In the genomic region with DNA sequence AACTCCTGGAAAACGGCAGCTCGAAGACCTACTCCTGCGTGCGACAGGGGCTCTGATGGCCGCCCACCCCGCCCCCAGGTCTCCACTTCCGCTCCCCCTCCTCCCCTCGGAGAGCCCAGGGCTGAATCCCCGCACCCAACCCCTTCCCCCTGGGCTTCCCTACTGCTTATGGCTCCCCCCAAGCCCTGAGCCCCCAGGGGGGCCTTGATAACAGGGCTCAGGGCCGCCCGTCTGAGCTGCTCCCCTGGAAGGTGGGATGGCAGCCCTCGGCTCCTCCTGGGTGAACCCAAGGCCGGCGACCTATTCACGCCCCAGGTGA, we compare ENCODE assay signal across 2 cellular contexts.
TF ChIP-seq lines count a peak whose summit lies in the region.

No MANE protein-coding gene starts in this region.

TF ChIP-seq in SK-N-SH, 30 proteins besides CTCF, POLR2A, EP300 and RAD21 (continued from another document):
- TF ChIP-seq, protein P1, sequence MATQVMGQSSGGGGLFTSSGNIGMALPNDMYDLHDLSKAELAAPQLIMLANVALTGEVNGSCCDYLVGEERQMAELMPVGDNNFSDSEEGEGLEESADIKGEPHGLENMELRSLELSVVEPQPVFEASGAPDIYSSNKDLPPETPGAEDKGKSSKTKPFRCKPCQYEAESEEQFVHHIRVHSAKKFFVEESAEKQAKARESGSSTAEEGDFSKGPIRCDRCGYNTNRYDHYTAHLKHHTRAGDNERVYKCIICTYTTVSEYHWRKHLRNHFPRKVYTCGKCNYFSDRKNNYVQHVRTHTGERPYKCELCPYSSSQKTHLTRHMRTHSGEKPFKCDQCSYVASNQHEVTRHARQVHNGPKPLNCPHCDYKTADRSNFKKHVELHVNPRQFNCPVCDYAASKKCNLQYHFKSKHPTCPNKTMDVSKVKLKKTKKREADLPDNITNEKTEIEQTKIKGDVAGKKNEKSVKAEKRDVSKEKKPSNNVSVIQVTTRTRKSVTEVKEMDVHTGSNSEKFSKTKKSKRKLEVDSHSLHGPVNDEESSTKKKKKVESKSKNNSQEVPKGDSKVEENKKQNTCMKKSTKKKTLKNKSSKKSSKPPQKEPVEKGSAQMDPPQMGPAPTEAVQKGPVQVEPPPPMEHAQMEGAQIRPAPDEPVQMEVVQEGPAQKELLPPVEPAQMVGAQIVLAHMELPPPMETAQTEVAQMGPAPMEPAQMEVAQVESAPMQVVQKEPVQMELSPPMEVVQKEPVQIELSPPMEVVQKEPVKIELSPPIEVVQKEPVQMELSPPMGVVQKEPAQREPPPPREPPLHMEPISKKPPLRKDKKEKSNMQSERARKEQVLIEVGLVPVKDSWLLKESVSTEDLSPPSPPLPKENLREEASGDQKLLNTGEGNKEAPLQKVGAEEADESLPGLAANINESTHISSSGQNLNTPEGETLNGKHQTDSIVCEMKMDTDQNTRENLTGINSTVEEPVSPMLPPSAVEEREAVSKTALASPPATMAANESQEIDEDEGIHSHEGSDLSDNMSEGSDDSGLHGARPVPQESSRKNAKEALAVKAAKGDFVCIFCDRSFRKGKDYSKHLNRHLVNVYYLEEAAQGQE (IDR thresholded peaks at IDR 0.05; ENCODE audit: low read depth, low read length) = no peak
- TF ChIP-seq JUND (IDR thresholded peaks at IDR 0.05) = no peak
- no peak for TF ChIP-seq TEAD4 (IDR thresholded peaks at IDR 0.05; ENCODE audit: borderline replicate concordance, insufficient read depth)
- TF ChIP-seq, protein P2, sequence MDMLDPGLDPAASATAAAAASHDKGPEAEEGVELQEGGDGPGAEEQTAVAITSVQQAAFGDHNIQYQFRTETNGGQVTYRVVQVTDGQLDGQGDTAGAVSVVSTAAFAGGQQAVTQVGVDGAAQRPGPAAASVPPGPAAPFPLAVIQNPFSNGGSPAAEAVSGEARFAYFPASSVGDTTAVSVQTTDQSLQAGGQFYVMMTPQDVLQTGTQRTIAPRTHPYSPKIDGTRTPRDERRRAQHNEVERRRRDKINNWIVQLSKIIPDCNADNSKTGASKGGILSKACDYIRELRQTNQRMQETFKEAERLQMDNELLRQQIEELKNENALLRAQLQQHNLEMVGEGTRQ (IDR thresholded peaks at IDR 0.05; ENCODE audit: borderline replicate concordance, low read depth, low read length) = no peak
- no peak for TF ChIP-seq SIN3A (IDR thresholded peaks at IDR 0.05; ENCODE audit: borderline replicate concordance, low read depth, low read length)
- no peak for TF ChIP-seq NFIC (IDR thresholded peaks at IDR 0.05; ENCODE audit: borderline replicate concordance)
- TF ChIP-seq, protein P3, sequence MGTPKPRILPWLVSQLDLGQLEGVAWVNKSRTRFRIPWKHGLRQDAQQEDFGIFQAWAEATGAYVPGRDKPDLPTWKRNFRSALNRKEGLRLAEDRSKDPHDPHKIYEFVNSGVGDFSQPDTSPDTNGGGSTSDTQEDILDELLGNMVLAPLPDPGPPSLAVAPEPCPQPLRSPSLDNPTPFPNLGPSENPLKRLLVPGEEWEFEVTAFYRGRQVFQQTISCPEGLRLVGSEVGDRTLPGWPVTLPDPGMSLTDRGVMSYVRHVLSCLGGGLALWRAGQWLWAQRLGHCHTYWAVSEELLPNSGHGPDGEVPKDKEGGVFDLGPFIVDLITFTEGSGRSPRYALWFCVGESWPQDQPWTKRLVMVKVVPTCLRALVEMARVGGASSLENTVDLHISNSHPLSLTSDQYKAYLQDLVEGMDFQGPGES (IDR thresholded peaks at IDR 0.05; ENCODE audit: low read depth, low read length) = no peak
TF ChIP-seq in SK-N-SH: peak in this region for 0.

TF ChIP-seq in SK-N-SH treated with all-trans-retinoic acid at 6 μM for 48 hours, 23 proteins besides CTCF, POLR2A, EP300 and RAD21 (continued from another document):
- TF ChIP-seq BACH2 (CRISPR knock-in tag; IDR thresholded peaks at IDR 0.05; ENCODE audit: borderline replicate concordance) (no peak), ZC3H10 (CRISPR knock-in tag; IDR thresholded peaks at IDR 0.05) (no peak), OSR1 (CRISPR knock-in tag; IDR thresholded peaks at IDR 0.05) (no peak)
